ENCODE assay signal across 1 cellular context in genomic region chr1:235160965-235161684, GRCh38.
TF ChIP-seq lines count a peak whose summit lies in the region.

A gene with protein sequence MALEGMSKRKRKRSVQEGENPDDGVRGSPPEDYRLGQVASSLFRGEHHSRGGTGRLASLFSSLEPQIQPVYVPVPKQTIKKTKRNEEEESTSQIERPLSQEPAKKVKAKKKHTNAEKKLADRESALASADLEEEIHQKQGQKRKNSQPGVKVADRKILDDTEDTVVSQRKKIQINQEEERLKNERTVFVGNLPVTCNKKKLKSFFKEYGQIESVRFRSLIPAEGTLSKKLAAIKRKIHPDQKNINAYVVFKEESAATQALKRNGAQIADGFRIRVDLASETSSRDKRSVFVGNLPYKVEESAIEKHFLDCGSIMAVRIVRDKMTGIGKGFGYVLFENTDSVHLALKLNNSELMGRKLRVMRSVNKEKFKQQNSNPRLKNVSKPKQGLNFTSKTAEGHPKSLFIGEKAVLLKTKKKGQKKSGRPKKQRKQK (minus strand): TSS chr1:235161250. CDS start chr1:235161226, 24 bp downstream.

TF ChIP-seq in HepG2, 621 proteins besides CTCF, POLR2A, EP300 and RAD21 (continued from another document and continues in another):
- TF ChIP-seq, protein P1, sequence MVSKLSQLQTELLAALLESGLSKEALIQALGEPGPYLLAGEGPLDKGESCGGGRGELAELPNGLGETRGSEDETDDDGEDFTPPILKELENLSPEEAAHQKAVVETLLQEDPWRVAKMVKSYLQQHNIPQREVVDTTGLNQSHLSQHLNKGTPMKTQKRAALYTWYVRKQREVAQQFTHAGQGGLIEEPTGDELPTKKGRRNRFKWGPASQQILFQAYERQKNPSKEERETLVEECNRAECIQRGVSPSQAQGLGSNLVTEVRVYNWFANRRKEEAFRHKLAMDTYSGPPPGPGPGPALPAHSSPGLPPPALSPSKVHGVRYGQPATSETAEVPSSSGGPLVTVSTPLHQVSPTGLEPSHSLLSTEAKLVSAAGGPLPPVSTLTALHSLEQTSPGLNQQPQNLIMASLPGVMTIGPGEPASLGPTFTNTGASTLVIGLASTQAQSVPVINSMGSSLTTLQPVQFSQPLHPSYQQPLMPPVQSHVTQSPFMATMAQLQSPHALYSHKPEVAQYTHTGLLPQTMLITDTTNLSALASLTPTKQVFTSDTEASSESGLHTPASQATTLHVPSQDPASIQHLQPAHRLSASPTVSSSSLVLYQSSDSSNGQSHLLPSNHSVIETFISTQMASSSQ (IDR thresholded peaks at IDR 0.05; ENCODE audit: low read depth), result no peak
- TF ChIP-seq, protein P1 (CRISPR knock-in tag; IDR thresholded peaks at IDR 0.05; ENCODE audit: borderline replicate concordance), result 0 out of 2 replicates have a peak, but pooled peaks have one; percentile 22
- TF ChIP-seq PRMT3 (CRISPR knock-in tag; IDR thresholded peaks at IDR 0.05; ENCODE audit: borderline replicate concordance, low read depth), result 0 out of 2 replicates have a peak, but pooled peaks have one; percentile 72
- TF ChIP-seq CCDC6 (CRISPR knock-in tag; IDR thresholded peaks at IDR 0.05), result peak; percentile 89
- TF ChIP-seq ZNF570 (CRISPR knock-in tag; IDR thresholded peaks at IDR 0.05; ENCODE audit: borderline replicate concordance), result no peak
- TF ChIP-seq NCOA1 (CRISPR knock-in tag; IDR thresholded peaks at IDR 0.05), result no peak
- peak; percentile 56; the same call in 1 of the 2 replicates for TF ChIP-seq ZNF33A (CRISPR knock-in tag; IDR thresholded peaks at IDR 0.05; ENCODE audit: borderline replicate concordance)
- no peak for TF ChIP-seq ZNF414 (CRISPR knock-in tag; IDR thresholded peaks at IDR 0.05)
- TF ChIP-seq SRSF9 (IDR thresholded peaks at IDR 0.05; ENCODE audit: borderline replicate concordance, insufficient read depth, low read depth, low read length, poor library complexity, severe bottlenecking), result no peak
- TF ChIP-seq HCFC1 (IDR thresholded peaks at IDR 0.05; ENCODE audit: low read depth, low read length), result no peak
- no peak for TF ChIP-seq PHB2 (IDR thresholded peaks at IDR 0.05; ENCODE audit: partially characterized antibody)
- TF ChIP-seq FOXO4 (CRISPR knock-in tag; conservative IDR thresholded peaks at IDR 0.05), result no peak
- TF ChIP-seq JUNB (CRISPR knock-in tag; IDR thresholded peaks at IDR 0.05; ENCODE audit: borderline replicate concordance), result no peak
- peak; percentile 37; the same call in 1 of the 2 replicates for TF ChIP-seq JUN (CRISPR knock-in tag; IDR thresholded peaks at IDR 0.05)
- TF ChIP-seq KLF15 (CRISPR knock-in tag; IDR thresholded peaks at IDR 0.05; ENCODE audit: borderline replicate concordance), result peak; percentile 90
- TF ChIP-seq TRIM24 (CRISPR knock-in tag; IDR thresholded peaks at IDR 0.05), result no peak
- no peak for TF ChIP-seq CEBPB (IDR thresholded peaks at IDR 0.05; ENCODE audit: borderline replicate concordance, low read depth, low read length)
- TF ChIP-seq, protein P2, sequence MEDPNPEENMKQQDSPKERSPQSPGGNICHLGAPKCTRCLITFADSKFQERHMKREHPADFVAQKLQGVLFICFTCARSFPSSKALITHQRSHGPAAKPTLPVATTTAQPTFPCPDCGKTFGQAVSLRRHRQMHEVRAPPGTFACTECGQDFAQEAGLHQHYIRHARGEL (CRISPR knock-in tag; IDR thresholded peaks at IDR 0.05), result 0 out of 2 replicates have a peak, but pooled peaks have one; percentile 82
- TF ChIP-seq IRF2 (CRISPR knock-in tag; IDR thresholded peaks at IDR 0.05), result 0 out of 2 replicates have a peak, but pooled peaks have one; percentile 80
- peak; percentile 93 for TF ChIP-seq CAMTA2 (CRISPR knock-in tag; IDR thresholded peaks at IDR 0.05; ENCODE audit: borderline replicate concordance)
- peak; percentile 65; the same call in 1 of the 2 replicates for TF ChIP-seq PATZ1 (CRISPR knock-in tag; IDR thresholded peaks at IDR 0.05)
- no peak for TF ChIP-seq CSRNP2 (CRISPR knock-in tag; conservative IDR thresholded peaks at IDR 0.05; ENCODE audit: low read depth)
- peak; percentile 95; the same call in 1 of the 2 replicates for TF ChIP-seq PCBP1 (IDR thresholded peaks at IDR 0.05; ENCODE audit: borderline replicate concordance, low read depth, low read length)
- no peak for TF ChIP-seq ZNF841 (CRISPR knock-in tag; IDR thresholded peaks at IDR 0.05; ENCODE audit: borderline replicate concordance)
- TF ChIP-seq ZNF10 (CRISPR knock-in tag; IDR thresholded peaks at IDR 0.05; ENCODE audit: borderline replicate concordance, low read depth), result no peak
- no peak for TF ChIP-seq NFE2 (CRISPR knock-in tag; IDR thresholded peaks at IDR 0.05)
- no peak for TF ChIP-seq PAWR (CRISPR knock-in tag; IDR thresholded peaks at IDR 0.05; ENCODE audit: borderline replicate concordance)
- TF ChIP-seq ZNF768 (CRISPR knock-in tag; IDR thresholded peaks at IDR 0.05), result peak; percentile 69
- peak; percentile 82; the same call in 1 of the 2 replicates for TF ChIP-seq ZNF816 (CRISPR knock-in tag; IDR thresholded peaks at IDR 0.05; ENCODE audit: borderline replicate concordance)
- TF ChIP-seq IKZF1 (IDR thresholded peaks at IDR 0.05), result no peak
- peak; percentile 53; the same call in 1 of the 2 replicates for TF ChIP-seq RARA (CRISPR knock-in tag; IDR thresholded peaks at IDR 0.05)
- peak; percentile 94 for TF ChIP-seq ZNF557 (CRISPR knock-in tag; IDR thresholded peaks at IDR 0.05)
- peak; percentile 86; the same call in 1 of the 2 replicates for TF ChIP-seq CERS6 (CRISPR knock-in tag; IDR thresholded peaks at IDR 0.05)
- TF ChIP-seq RAD51 (IDR thresholded peaks at IDR 0.05; ENCODE audit: borderline replicate concordance), result no peak
- TF ChIP-seq, protein P3, sequence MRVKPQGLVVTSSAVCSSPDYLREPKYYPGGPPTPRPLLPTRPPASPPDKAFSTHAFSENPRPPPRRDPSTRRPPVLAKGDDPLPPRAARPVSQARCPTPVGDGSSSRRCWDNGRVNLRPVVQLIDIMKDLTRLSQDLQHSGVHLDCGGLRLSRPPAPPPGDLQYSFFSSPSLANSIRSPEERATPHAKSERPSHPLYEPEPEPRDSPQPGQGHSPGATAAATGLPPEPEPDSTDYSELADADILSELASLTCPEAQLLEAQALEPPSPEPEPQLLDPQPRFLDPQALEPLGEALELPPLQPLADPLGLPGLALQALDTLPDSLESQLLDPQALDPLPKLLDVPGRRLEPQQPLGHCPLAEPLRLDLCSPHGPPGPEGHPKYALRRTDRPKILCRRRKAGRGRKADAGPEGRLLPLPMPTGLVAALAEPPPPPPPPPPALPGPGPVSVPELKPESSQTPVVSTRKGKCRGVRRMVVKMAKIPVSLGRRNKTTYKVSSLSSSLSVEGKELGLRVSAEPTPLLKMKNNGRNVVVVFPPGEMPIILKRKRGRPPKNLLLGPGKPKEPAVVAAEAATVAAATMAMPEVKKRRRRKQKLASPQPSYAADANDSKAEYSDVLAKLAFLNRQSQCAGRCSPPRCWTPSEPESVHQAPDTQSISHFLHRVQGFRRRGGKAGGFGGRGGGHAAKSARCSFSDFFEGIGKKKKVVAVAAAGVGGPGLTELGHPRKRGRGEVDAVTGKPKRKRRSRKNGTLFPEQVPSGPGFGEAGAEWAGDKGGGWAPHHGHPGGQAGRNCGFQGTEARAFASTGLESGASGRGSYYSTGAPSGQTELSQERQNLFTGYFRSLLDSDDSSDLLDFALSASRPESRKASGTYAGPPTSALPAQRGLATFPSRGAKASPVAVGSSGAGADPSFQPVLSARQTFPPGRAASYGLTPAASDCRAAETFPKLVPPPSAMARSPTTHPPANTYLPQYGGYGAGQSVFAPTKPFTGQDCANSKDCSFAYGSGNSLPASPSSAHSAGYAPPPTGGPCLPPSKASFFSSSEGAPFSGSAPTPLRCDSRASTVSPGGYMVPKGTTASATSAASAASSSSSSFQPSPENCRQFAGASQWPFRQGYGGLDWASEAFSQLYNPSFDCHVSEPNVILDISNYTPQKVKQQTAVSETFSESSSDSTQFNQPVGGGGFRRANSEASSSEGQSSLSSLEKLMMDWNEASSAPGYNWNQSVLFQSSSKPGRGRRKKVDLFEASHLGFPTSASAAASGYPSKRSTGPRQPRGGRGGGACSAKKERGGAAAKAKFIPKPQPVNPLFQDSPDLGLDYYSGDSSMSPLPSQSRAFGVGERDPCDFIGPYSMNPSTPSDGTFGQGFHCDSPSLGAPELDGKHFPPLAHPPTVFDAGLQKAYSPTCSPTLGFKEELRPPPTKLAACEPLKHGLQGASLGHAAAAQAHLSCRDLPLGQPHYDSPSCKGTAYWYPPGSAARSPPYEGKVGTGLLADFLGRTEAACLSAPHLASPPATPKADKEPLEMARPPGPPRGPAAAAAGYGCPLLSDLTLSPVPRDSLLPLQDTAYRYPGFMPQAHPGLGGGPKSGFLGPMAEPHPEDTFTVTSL (CRISPR knock-in tag; IDR thresholded peaks at IDR 0.05; ENCODE audit: borderline replicate concordance), result peak; percentile 57; the same call in 1 of the 2 replicates
- no peak for TF ChIP-seq PRPF4 (IDR thresholded peaks at IDR 0.05; ENCODE audit: low read depth, low read length, poor library complexity, severe bottlenecking)
- no peak for TF ChIP-seq FOXP1 (IDR thresholded peaks at IDR 0.05)
- TF ChIP-seq FOXP1 (CRISPR knock-in tag; IDR thresholded peaks at IDR 0.05), result no peak
- TF ChIP-seq ARHGAP35 (CRISPR knock-in tag; IDR thresholded peaks at IDR 0.05; ENCODE audit: borderline replicate concordance), result no peak; the same call in 1 of the 2 replicates
- peak; percentile 93; the same call in 1 of the 2 replicates for TF ChIP-seq CENPBD1 (CRISPR knock-in tag; IDR thresholded peaks at IDR 0.05; ENCODE audit: borderline replicate concordance, low read depth)
- TF ChIP-seq SMYD3 (CRISPR knock-in tag; IDR thresholded peaks at IDR 0.05), result 0 out of 2 replicates have a peak, but pooled peaks have one; percentile 44
- peak; percentile 98 for TF ChIP-seq TAF1 (CRISPR knock-in tag; IDR thresholded peaks at IDR 0.05)
- peak; percentile 91; the same call in 1 of the 2 replicates for TF ChIP-seq ZNF350 (CRISPR knock-in tag; IDR thresholded peaks at IDR 0.05; ENCODE audit: borderline replicate concordance, low read depth)
